In the genomic region with DNA sequence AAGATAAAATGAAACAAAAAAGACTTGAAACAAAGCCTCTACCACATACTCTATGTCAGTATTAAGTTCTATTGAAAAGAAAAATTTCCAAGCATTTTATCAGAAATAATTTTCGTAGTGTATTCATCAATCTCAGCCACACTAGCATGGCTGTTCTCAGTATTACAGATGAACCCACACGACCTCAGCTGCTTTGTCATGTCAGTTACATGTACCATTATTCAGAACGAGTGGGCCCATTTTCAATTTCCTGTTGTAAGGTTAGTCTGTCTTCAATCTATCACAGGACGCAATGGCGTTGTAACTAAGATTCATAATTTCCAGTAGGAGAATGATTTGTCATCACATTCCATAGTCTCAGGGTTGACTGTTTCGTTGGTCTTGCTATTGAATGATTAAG, we compare ENCODE assay signal across 17 cellular contexts.
"Had no signal": no experiment of that assay in that cellular context is flagged by ENCODE, and none has a peak within 500 bp of the region (broad histone marks: within the 10 kb centered on the region; RNA-seq: fewer than 3 reads in every experiment).

No MANE protein-coding gene starts in this region.

- H3K36me3 ChIP-seq: cardiac muscle cell, esophagus squamous epithelium, ovary, thoracic aorta, upper lobe of right lung had no signal

- H3K27ac Mint-ChIP-seq: activated CD4-positive, alpha-beta memory T cell treated with anti-CD3 and anti-CD28 coated beads, Interleukin-2, amount 10 ng/mL, durations not matched to agents 7 days and 5 days; activated naive CD4-positive, alpha-beta T cell treated with anti-CD3 and anti-CD28 coated beads, Interleukin-2, amount 10 ng/mL, durations not matched to agents 7 days and 5 days; memory B cell; naive thymus-derived CD4-positive, alpha-beta T cell; T-cell had no signal

- DNase-seq: activated CD4-positive, alpha-beta memory T cell treated with anti-CD3 and anti-CD28 coated beads, Interleukin-2, amount 10 ng/mL, durations not matched to agents 7 days and 5 days; activated naive CD4-positive, alpha-beta T cell treated with anti-CD3 and anti-CD28 coated beads, Interleukin-2, amount 10 ng/mL, durations not matched to agents 7 days and 5 days; dermis blood vessel endothelial cell; effector memory CD4-positive, alpha-beta T cell; esophagus squamous epithelium; naive thymus-derived CD4-positive, alpha-beta T cell; ovary; psoas muscle; right cardiac atrium; SHP77 treated with DMSO at 0.1 percent for 48 hours; T-cell; T-helper 9 cell; upper lobe of right lung had no signal

- H3K36me3 Mint-ChIP-seq: activated naive CD4-positive, alpha-beta T cell treated with anti-CD3 and anti-CD28 coated beads, Interleukin-2, amount 10 ng/mL, durations not matched to agents 7 days and 5 days; memory B cell; T-cell had no signal

- H3K27ac ChIP-seq: cardiac muscle cell, esophagus squamous epithelium, ovary, psoas muscle, thoracic aorta, upper lobe of right lung had no signal

- ATAC-seq: naive thymus-derived CD4-positive, alpha-beta T cell; psoas muscle; right cardiac atrium; SK-N-SH treated with all-trans-retinoic acid at 6 μM for 48 hours; T-cell; upper lobe of right lung had no signal

- H3K4me3 Mint-ChIP-seq: activated CD4-positive, alpha-beta memory T cell treated with anti-CD3 and anti-CD28 coated beads, Interleukin-2, amount 10 ng/mL, durations not matched to agents 7 days and 5 days; activated naive CD4-positive, alpha-beta T cell treated with anti-CD3 and anti-CD28 coated beads, Interleukin-2, amount 10 ng/mL, durations not matched to agents 7 days and 5 days; memory B cell; naive thymus-derived CD4-positive, alpha-beta T cell; T-cell had no signal

- H3K9me3 Mint-ChIP-seq: activated CD4-positive, alpha-beta memory T cell treated with anti-CD3 and anti-CD28 coated beads, Interleukin-2, amount 10 ng/mL, durations not matched to agents 7 days and 5 days; activated naive CD4-positive, alpha-beta T cell treated with anti-CD3 and anti-CD28 coated beads, Interleukin-2, amount 10 ng/mL, durations not matched to agents 7 days and 5 days; memory B cell; T-cell had no signal

- H3K9me3 ChIP-seq: esophagus squamous epithelium, ovary, psoas muscle, thoracic aorta, upper lobe of right lung had no signal

- H3K27me3 Mint-ChIP-seq: activated naive CD4-positive, alpha-beta T cell treated with anti-CD3 and anti-CD28 coated beads, Interleukin-2, amount 10 ng/mL, durations not matched to agents 7 days and 5 days; T-cell had no signal
